18 cellular contexts compared by ENCODE assay signal in genomic region chr11:32113200-32113599, GRCh38. TPM values are rescaled to one million over a fixed set of nuclear protein-coding genes. Genes with fewer than 3 reads are reported as not detected.
DNase-seq lines count a peak whose midpoint lies in the region; ATAC-seq and TF ChIP-seq lines count a peak whose summit lies in the region.
"Had no signal": no experiment of that assay in that cellular context is flagged by ENCODE, and none has a peak within 500 bp of the region (broad histone marks: within the 10 kb centered on the region; RNA-seq: fewer than 3 reads in every experiment).

No MANE protein-coding gene starts in this region.

- H3K4me3 Mint-ChIP-seq in chondrocyte (ENCODE audit: unreplicated experiment): no peak overlapping the region
- H3K4me3 Mint-ChIP-seq: activated CD4-positive, alpha-beta memory T cell treated with anti-CD3 and anti-CD28 coated beads, Interleukin-2, amount 10 ng/mL, durations not matched to agents 7 days and 5 days; CD4-positive, CD25-positive, alpha-beta regulatory T cell; mesothelial cell of epicardium; natural killer cell; stimulated activated memory B cell treated with anti-CD40 and anti-IgM and Interleukin-4, amounts not matched to agents 10 μg/mL and 1 μg/mL and 100 μg/mL, for 72 hours had no signal

- in situ Hi-C loops in astrocyte of the spinal cord (cut with HindIII; ENCODE audit: low sequenced_read_pairs): no loop called here

- peaks cover 14% of the 10 kb centered on the region for H3K4me1 Mint-ChIP-seq in chondrocyte (ENCODE audit: low read depth)
- H3K4me1 Mint-ChIP-seq: activated CD4-positive, alpha-beta memory T cell treated with anti-CD3 and anti-CD28 coated beads, Interleukin-2, amount 10 ng/mL, durations not matched to agents 7 days and 5 days; CD4-positive, CD25-positive, alpha-beta regulatory T cell; stimulated activated memory B cell treated with anti-CD40 and anti-IgM and Interleukin-4, amounts not matched to agents 10 μg/mL and 1 μg/mL and 100 μg/mL, for 72 hours had no signal

- DNase-seq in COR-L47 (lab: John Stamatoyannopoulos, UW): peak; percentile 3
- DNase-seq in NCI-H146 treated with DMSO at 0.1 percent for 48 hours (lab: John Stamatoyannopoulos, UW; ENCODE audit: unreplicated experiment): peak; percentile 36
- DNase-seq in astrocyte of the spinal cord (ENCODE audit: low read depth, low spot score): peak; percentile 65
- DNase-seq in left kidney (ENCODE audit: low read depth, low spot score): peak; percentile 41
- no peak for DNase-seq in SKM-1 (lab: John Stamatoyannopoulos, UW; ENCODE audit: unreplicated experiment)
- DNase-seq in SW480 (ENCODE audit: low spot score): no peak
- DNase-seq in chondrocyte (ENCODE audit: low spot score): no peak
- DNase-seq: activated CD4-positive, alpha-beta memory T cell treated with anti-CD3 and anti-CD28 coated beads, Interleukin-2, amount 10 ng/mL, durations not matched to agents 7 days and 5 days; activated T-cell treated with anti-CD3 and anti-CD28 coated beads for 4 hours; CD4-positive, CD25-positive, alpha-beta regulatory T cell; central memory CD4-positive, alpha-beta T cell; left cardiac atrium; natural killer cell; NCI-H2227 treated with DMSO at 0.1 percent for 48 hours; stimulated activated CD4-positive, alpha-beta T cell treated with anti-CD3 and anti-CD28 coated beads, Interleukin-1b, Interleukin-23, amount 100 ng/mL, for 48 hours had no signal

- no peaks in the 10 kb centered on the region for H3K27me3 Mint-ChIP-seq in chondrocyte (ENCODE audit: low read depth)

- H3K4me3 ChIP-seq in astrocyte of the spinal cord (ENCODE audit: low read depth, low read length): no peak overlapping the region

- no peaks in the 10 kb centered on the region for H3K36me3 Mint-ChIP-seq in chondrocyte (ENCODE audit: low read depth)
- H3K36me3 Mint-ChIP-seq: CD4-positive, CD25-positive, alpha-beta regulatory T cell; mesothelial cell of epicardium; natural killer cell; stimulated activated memory B cell treated with anti-CD40 and anti-IgM and Interleukin-4, amounts not matched to agents 10 μg/mL and 1 μg/mL and 100 μg/mL, for 72 hours had no signal

- no peak overlapping the region for H3K27ac Mint-ChIP-seq in chondrocyte (ENCODE audit: unreplicated experiment)
- H3K27ac Mint-ChIP-seq: activated CD4-positive, alpha-beta memory T cell treated with anti-CD3 and anti-CD28 coated beads, Interleukin-2, amount 10 ng/mL, durations not matched to agents 7 days and 5 days; CD4-positive, CD25-positive, alpha-beta regulatory T cell; mesothelial cell of epicardium; natural killer cell; stimulated activated memory B cell treated with anti-CD40 and anti-IgM and Interleukin-4, amounts not matched to agents 10 μg/mL and 1 μg/mL and 100 μg/mL, for 72 hours had no signal

- TF ChIP-seq CTCF in astrocyte of the spinal cord (IDR thresholded peaks at IDR 0.05; ENCODE audit: low read depth, low read length): no peak
- no peak for TF ChIP-seq CTCF in chondrocyte (IDR thresholded peaks at IDR 0.05)

- no peaks in the 10 kb centered on the region for H3K9me3 Mint-ChIP-seq in chondrocyte (ENCODE audit: low read depth)
- H3K9me3 Mint-ChIP-seq: activated CD4-positive, alpha-beta memory T cell treated with anti-CD3 and anti-CD28 coated beads, Interleukin-2, amount 10 ng/mL, durations not matched to agents 7 days and 5 days; mesothelial cell of epicardium had no signal

- ATAC-seq in GM19328 (IDR thresholded peaks at IDR 0.05; ENCODE audit: unreplicated experiment): no peak
- ATAC-seq: left cardiac atrium; natural killer cell; stimulated activated memory B cell treated with anti-CD40 and anti-IgM and Interleukin-4, amounts not matched to agents 10 μg/mL and 1 μg/mL and 100 μg/mL, for 72 hours had no signal

RNA-seq across cellular contexts. Expression of gene RCN1, which starts 22.3 kb away (rescaled TPM):
- 154 to 232 TPM (median 221 TPM) in 3 replicates for total RNA-seq in chondrocyte

Comparison
In these comparisons a context has a peak if more than half of its experiments do, and no peak if none do; other contexts are left out.
1. DNase-seq: peak in COR-L47 (single experiment), NCI-H146 treated with DMSO at 0.1 percent for 48 hours (single experiment), astrocyte of the spinal cord (single experiment) and left kidney (single experiment); none in SKM-1 (single experiment), SW480 (single experiment) and chondrocyte (single experiment).